ENCODE assay signal across 1 cellular context in the genomic region with DNA sequence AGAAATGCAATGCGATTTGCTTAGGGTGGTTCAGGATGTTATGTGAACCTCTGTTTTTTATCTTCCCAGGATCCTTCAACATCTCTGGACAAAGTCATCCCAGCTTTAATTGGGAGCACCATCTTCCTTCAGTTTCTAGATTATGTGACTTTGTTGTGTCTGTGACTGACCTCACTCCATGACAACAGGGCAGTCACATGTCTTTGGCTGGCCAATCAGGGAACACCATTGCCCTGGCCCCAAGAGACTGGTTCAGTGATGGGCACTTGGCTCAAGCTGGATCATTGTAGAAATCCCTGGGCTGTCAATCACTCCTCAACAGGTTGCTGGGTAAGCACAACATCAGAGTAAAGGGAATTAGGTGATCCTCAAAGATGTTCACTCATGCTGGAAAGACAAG.
TF ChIP-seq lines count a peak whose summit lies in the region.

No MANE protein-coding gene starts in this region.

TF ChIP-seq in K562, 482 proteins besides CTCF, POLR2A, EP300 and RAD21 (continued from another document):
- TF ChIP-seq, protein P1, sequence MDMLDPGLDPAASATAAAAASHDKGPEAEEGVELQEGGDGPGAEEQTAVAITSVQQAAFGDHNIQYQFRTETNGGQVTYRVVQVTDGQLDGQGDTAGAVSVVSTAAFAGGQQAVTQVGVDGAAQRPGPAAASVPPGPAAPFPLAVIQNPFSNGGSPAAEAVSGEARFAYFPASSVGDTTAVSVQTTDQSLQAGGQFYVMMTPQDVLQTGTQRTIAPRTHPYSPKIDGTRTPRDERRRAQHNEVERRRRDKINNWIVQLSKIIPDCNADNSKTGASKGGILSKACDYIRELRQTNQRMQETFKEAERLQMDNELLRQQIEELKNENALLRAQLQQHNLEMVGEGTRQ (CRISPR knock-in tag; IDR thresholded peaks at IDR 0.05), result peak; percentile 78
- TF ChIP-seq MEIS2 (IDR thresholded peaks at IDR 0.05; ENCODE audit: partially characterized antibody) (no peak), NR3C1 (CRISPR knock-in tag; IDR thresholded peaks at IDR 0.05) (no peak), ZNF707 (CRISPR knock-in tag; conservative IDR thresholded peaks at IDR 0.05) (no peak)
- TF ChIP-seq, protein P2, sequence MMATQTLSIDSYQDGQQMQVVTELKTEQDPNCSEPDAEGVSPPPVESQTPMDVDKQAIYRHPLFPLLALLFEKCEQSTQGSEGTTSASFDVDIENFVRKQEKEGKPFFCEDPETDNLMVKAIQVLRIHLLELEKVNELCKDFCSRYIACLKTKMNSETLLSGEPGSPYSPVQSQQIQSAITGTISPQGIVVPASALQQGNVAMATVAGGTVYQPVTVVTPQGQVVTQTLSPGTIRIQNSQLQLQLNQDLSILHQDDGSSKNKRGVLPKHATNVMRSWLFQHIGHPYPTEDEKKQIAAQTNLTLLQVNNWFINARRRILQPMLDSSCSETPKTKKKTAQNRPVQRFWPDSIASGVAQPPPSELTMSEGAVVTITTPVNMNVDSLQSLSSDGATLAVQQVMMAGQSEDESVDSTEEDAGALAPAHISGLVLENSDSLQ (IDR thresholded peaks at IDR 0.05), result peak; percentile 50
- TF ChIP-seq, protein P3, sequence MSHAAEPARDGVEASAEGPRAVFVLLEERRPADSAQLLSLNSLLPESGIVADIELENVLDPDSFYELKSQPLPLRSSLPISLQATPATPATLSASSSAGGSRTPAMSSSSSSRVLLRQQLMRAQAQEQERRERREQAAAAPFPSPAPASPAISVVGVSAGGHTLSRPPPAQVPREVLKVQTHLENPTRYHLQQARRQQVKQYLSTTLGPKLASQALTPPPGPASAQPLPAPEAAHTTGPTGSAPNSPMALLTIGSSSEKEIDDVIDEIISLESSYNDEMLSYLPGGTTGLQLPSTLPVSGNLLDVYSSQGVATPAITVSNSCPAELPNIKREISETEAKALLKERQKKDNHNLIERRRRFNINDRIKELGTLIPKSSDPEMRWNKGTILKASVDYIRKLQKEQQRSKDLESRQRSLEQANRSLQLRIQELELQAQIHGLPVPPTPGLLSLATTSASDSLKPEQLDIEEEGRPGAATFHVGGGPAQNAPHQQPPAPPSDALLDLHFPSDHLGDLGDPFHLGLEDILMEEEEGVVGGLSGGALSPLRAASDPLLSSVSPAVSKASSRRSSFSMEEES (CRISPR knock-in tag; IDR thresholded peaks at IDR 0.05), result no peak
